12 cellular contexts compared by ENCODE assay signal in the genomic region with DNA sequence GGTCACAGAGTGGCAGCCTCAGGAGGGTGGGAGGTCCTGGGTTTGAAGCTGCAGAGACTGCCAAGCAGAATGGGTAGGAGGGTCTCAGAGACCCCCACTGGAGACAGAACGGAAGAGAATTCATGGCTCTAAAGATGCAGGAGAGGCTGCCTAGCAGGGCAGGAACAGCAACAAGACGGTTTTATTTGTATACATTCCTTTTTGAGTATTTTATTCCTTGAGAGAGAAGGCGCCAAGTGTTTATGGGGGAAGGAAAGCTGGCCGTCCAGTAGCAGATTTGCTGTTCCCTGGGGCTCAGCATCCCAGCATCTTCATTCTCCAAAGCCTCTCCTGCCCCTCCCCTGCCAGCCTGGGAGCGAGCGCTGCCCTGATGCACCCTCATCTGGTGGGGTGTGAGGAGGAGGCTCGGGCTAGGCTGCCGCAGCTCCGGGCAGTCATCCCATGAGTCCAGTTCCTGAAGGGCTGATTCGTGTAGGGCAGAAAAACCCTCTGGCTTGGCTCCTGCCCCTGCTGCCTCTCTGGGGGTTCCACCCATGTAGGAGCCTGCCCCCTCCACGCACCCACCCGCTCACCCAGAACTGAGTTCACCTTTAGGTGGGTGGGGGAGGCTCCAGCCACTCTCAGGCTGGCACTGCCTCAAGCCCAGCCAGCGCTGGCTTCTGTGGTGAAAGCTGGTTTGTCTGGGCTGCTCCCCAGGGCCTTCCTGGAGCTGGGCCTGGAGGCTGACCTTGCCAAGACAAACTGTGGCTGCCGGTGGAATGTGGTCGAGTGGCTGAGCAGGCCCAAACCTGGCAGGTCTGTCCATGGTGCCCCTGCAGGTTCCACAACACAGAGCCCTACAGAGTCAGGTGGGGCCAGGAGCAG. TPM values are rescaled to one million over a fixed set of nuclear protein-coding genes. Genes with fewer than 3 reads are reported as not detected.
DNase-seq lines count a peak whose midpoint lies in the region; ATAC-seq and TF ChIP-seq lines count a peak whose summit lies in the region.
"Had no signal": no experiment of that assay in that cellular context is flagged by ENCODE, and none has a peak within 500 bp of the region (broad histone marks: within the 10 kb centered on the region; RNA-seq: fewer than 3 reads in every experiment).

No MANE protein-coding gene starts in this region.

- WGBS in body of pancreas, 2 donors: 24 to 44% methylated on average over 6 to 15 of the region's 15 CpGs
- WGBS in aorta, 2 donors: 1 to 6% methylated on average over 15 of the region's 15 CpGs

- H3K9me3 ChIP-seq in body of pancreas: no peaks in the 10 kb centered on the region
- H3K9me3 ChIP-seq in aorta (ENCODE audit: control insufficient read depth, low read length): no peaks in the 10 kb centered on the region

- H3K36me3 ChIP-seq in body of pancreas (replicated peaks in 1 of 2; ENCODE audit: insufficient read depth in 1 of 2, low read depth in 2 of 2) (no peaks in the 10 kb centered on the region), aorta (ENCODE audit: control insufficient read depth in 1 of 2, insufficient read depth in 2 of 2, low read length in 1 of 2) (no peaks in the 10 kb centered on the region)

- intact Hi-C loops in body of pancreas (cut with DNase I) (no loop called here), aorta (cut with DNase I) (loop anchor here in 1 of 2 donors (5.0 kb wide), 1 partner anchor 64 kb away; no protein-coding TSS in a partner anchor)

- TF ChIP-seq POLR2A in body of pancreas (IDR thresholded peaks at IDR 0.05): peak in 2 of 3 donors; percentile 31 to 36

- H3K27ac ChIP-seq in body of pancreas (peak overlapping the region; percentile 7 to 80 (median 73)), aorta (ENCODE audit: low read depth in 1 of 2, low read length in 2 of 2) (no peak overlapping the region)

- H3K4me3 ChIP-seq in body of pancreas: no peak overlapping the region
- no peak overlapping the region for H3K4me3 ChIP-seq in aorta (ENCODE audit: low read length in 2 of 2)

- H3K27me3 ChIP-seq in body of pancreas: no peaks in the 10 kb centered on the region
- no peaks in the 10 kb centered on the region for H3K27me3 ChIP-seq in aorta (ENCODE audit: control insufficient read depth in 1 of 2, insufficient read depth in 2 of 2, low read length in 1 of 2)

- CTCF ChIA-PET in T-cell (lab: Charles Lee): no interaction called here

- peaks cover 7 to 33% of the 10 kb centered on the region in 2 donors for H3K27me3 Mint-ChIP-seq in T-cell

- POLR2A ChIA-PET in T-cell (lab: Charles Lee): no interaction called here

- H3K4me3 Mint-ChIP-seq in T-cell: no peak overlapping the region

- H3K4me1 ChIP-seq in body of pancreas: peaks cover 21% of the 10 kb centered on the region
- no peaks in the 10 kb centered on the region for H3K4me1 ChIP-seq in aorta (ENCODE audit: control insufficient read depth in 1 of 2, insufficient read depth in 2 of 2, low read length in 2 of 2)

- peak; percentile 97 for ATAC-seq in body of pancreas
- peak; percentile 89 for ATAC-seq in aorta (ENCODE audit: low FRiP score)
- ATAC-seq in T-cell (replicated peaks in 1 of 4): no peak
- ATAC-seq in GM18858 (IDR thresholded peaks at IDR 0.05; ENCODE audit: unreplicated experiment): no peak

- H3K27ac Mint-ChIP-seq in T-cell: no peak overlapping the region

- H3K9me3 Mint-ChIP-seq in T-cell: no peaks in the 10 kb centered on the region

- no peaks in the 10 kb centered on the region for H3K36me3 Mint-ChIP-seq in T-cell

- peaks cover 5 to 7% (median 5%) of the 10 kb centered on the region in 3 donors for H3K4me1 Mint-ChIP-seq in T-cell

- DNase-seq in activated CD4-positive, CD25-positive, alpha-beta regulatory T cell treated with anti-CD3 and anti-CD28 coated beads, Interleukin-2, amount 50 U/mL, for 72 hours: peak; percentile 18
- no peak for DNase-seq in activated CD4-positive, CD25-positive, alpha-beta regulatory T cell (lab: John Stamatoyannopoulos, UW)
- peak; percentile 89 to 95 (median 93) for DNase-seq in body of pancreas
- peak; percentile 23 for DNase-seq in iris pigment epithelial cell (ENCODE audit: low read depth)
- DNase-seq in aorta: peak; percentile 84 to 90
- DNase-seq in T-cell: no peak
- no peak for DNase-seq in inferior parietal cortex (ENCODE audit: extremely low spot score)
- DNase-seq: activated CD4-positive, alpha-beta T cell treated with anti-CD3 and anti-CD28 coated beads for 48 hours; NCI-H1105 treated with DMSO at 0.1 percent for 48 hours; RPMI8226 had no signal

- TF ChIP-seq CTCF in body of pancreas (IDR thresholded peaks at IDR 0.05): peak in 2 of 7 experiments; percentile 8 to 29

RNA-seq across cellular contexts. Expression of a gene that starts 32.4 kb away (rescaled TPM):
- total RNA-seq in body of pancreas (1 to 10 TPM; 2.3 to 4.9 TPM), aorta (1 to 10 TPM; 3.4 to 3.7 TPM), T-cell (under 1 TPM; 0.20 to 0.90 (median 0.63) TPM)
- polyA plus RNA-seq in aorta: under 1 TPM in 1 of 2 donors, not detected in 1; 0.23 TPM

RNA-seq across cellular contexts. Expression of a gene that starts 46.8 kb away (rescaled TPM):
- total RNA-seq in body of pancreas: not detected
- total RNA-seq in aorta: not detected
- not detected for polyA plus RNA-seq in aorta
- total RNA-seq in T-cell: not detected
- polyA plus RNA-seq: AG04450 had no signal

RNA-seq across cellular contexts. Expression of a gene that starts 48.2 kb away (rescaled TPM):
- not detected for total RNA-seq in body of pancreas
- total RNA-seq in aorta: not detected
- not detected for polyA plus RNA-seq in aorta
- total RNA-seq in T-cell: not detected
- polyA plus RNA-seq: AG04450 had no signal

Comparison
In these comparisons a context has a peak if more than half of its experiments do, and no peak if none do; other contexts are left out.
1. DNase-seq: peak in activated CD4-positive, CD25-positive, alpha-beta regulatory T cell treated with anti-CD3 and anti-CD28 coated beads, Interleukin-2, amount 50 U/mL, for 72 hours (single experiment), body of pancreas (4 of 4), iris pigment epithelial cell (single experiment) and aorta (2 of 2); none in activated CD4-positive, CD25-positive, alpha-beta regulatory T cell (0 of 4), T-cell (0 of 34) and inferior parietal cortex (single experiment).
2. ATAC-seq: peak in body of pancreas (single experiment) and aorta (single experiment); none in T-cell (0 of 4) and GM18858 (single experiment).
3. H3K27ac ChIP-seq: peak in body of pancreas (4 of 4); none in aorta (0 of 2).